9 cellular contexts compared by ENCODE assay signal in genomic region chr1:31483012-31483946, GRCh38.
DNase-seq lines count a peak whose midpoint lies in the region; ATAC-seq, FAIRE-seq and TF ChIP-seq lines count a peak whose summit lies in the region.
"Had no signal": no experiment of that assay in that cellular context is flagged by ENCODE, and none has a peak within 500 bp of the region (broad histone marks: within the 10 kb centered on the region; RNA-seq: fewer than 3 reads in every experiment).

No MANE protein-coding gene starts in this region.

- H3K4me2 ChIP-seq in SU-DHL-6 (ENCODE audit: low read depth, low read length, poor library complexity, severe bottlenecking), result peak overlapping the region; percentile 20

- H4K20me1 ChIP-seq in SU-DHL-6 (ENCODE audit: low read depth, low read length), result no peaks in the 10 kb centered on the region

- intact Hi-C loops in CD8-positive, alpha-beta T cell (cut with DNase I, micrococcal nuclease), result no loop called here
- intact Hi-C loops in spleen (cut with DNase I; ENCODE audit: low total_unique reads), result no loop called here

- TF ChIP-seq POLR2A in spleen (IDR thresholded peaks at IDR 0.05), result no peak

- H3F3A ChIP-seq in SU-DHL-6 (ENCODE audit: insufficient read depth), result no peaks in the 10 kb centered on the region

- H3K4me3 ChIP-seq in SU-DHL-6 (ENCODE audit: insufficient read depth, low read length, poor library complexity, severe bottlenecking), result no peak overlapping the region
- H3K4me3 ChIP-seq in CD8-positive, alpha-beta T cell (ENCODE audit: low read depth, low read length), result no peak overlapping the region
- H3K4me3 ChIP-seq in spleen, result no peak overlapping the region

- no peaks in the 10 kb centered on the region for H3K79me2 ChIP-seq in SU-DHL-6 (ENCODE audit: insufficient read depth, low read length)

- H3K9me2 ChIP-seq in SU-DHL-6 (replicated peaks; ENCODE audit: insufficient read depth, low read length), result no peaks in the 10 kb centered on the region

- DNase-seq in HK-2 (ENCODE audit: unreplicated experiment) (peak; percentile 21), NCI-H2227 (lab: John Stamatoyannopoulos, UW; ENCODE audit: unreplicated experiment) (no peak), spleen (no peak)
- no peak for DNase-seq in CD8-positive, alpha-beta T cell
- no peak for DNase-seq in activated T-cell treated with anti-CD3 and anti-CD28 coated beads, Interleukin-2, amount 50 U/mL, for 48 hours

- H3K4me3 Mint-ChIP-seq in CD8-positive, alpha-beta T cell, result no peak overlapping the region

- H3K27ac Mint-ChIP-seq in CD8-positive, alpha-beta T cell, result no peak overlapping the region

- H3K9me3 ChIP-seq in SU-DHL-6 (ENCODE audit: insufficient read depth, low read length) (no peaks in the 10 kb centered on the region), spleen (peaks cover 0 to 14% (median 3%) of the 10 kb centered on the region in 8 donors)
- no peaks in the 10 kb centered on the region for H3K9me3 ChIP-seq in CD8-positive, alpha-beta T cell (ENCODE audit: low read length)

- no peaks in the 10 kb centered on the region for H3K27me3 ChIP-seq in SU-DHL-6 (ENCODE audit: low read length)
- no peaks in the 10 kb centered on the region for H3K27me3 ChIP-seq in CD8-positive, alpha-beta T cell (ENCODE audit: insufficient read depth, low read length)
- no peaks in the 10 kb centered on the region for H3K27me3 ChIP-seq in spleen (replicated peaks in 1 of 7)

- H3K36me3 ChIP-seq in SU-DHL-6 (ENCODE audit: low read length), result no peaks in the 10 kb centered on the region
- H3K36me3 ChIP-seq in CD8-positive, alpha-beta T cell (ENCODE audit: insufficient read depth, low read length), result no peaks in the 10 kb centered on the region
- no peaks in the 10 kb centered on the region for H3K36me3 ChIP-seq in spleen

- POLR2A ChIA-PET in CD8-positive, alpha-beta T cell (lab: Charles Lee), result no interaction called here

- peaks cover 5% of the 10 kb centered on the region for H3K27me3 Mint-ChIP-seq in CD8-positive, alpha-beta T cell (ENCODE audit: low read depth)

- H3K9me3 Mint-ChIP-seq in CD8-positive, alpha-beta T cell, result peaks cover 13% of the 10 kb centered on the region

- H3K4me1 Mint-ChIP-seq in CD8-positive, alpha-beta T cell (ENCODE audit: low read depth), result peaks cover 8% of the 10 kb centered on the region

- peak; percentile 93 for FAIRE-seq in islet of Langerhans (lab: Jason Lieb, UNC)

- CTCF ChIA-PET in CD8-positive, alpha-beta T cell (lab: Charles Lee), result no interaction called here

- H3K4me1 ChIP-seq in CD8-positive, alpha-beta T cell (ENCODE audit: insufficient read depth, low read length), result no peaks in the 10 kb centered on the region
- peaks cover 0 to 7% (median 0%) of the 10 kb centered on the region in 6 donors for H3K4me1 ChIP-seq in spleen

- 0 out of 2 replicates have a peak overlapping the region, but pooled peaks have one; percentile 21 for H3K27ac ChIP-seq in SU-DHL-6 (ENCODE audit: low read depth, low read length)
- H3K27ac ChIP-seq in CD8-positive, alpha-beta T cell (ENCODE audit: low read depth, low read length), result no peak overlapping the region
- peak overlapping the region in 4 of 8 donors; percentile 47 to 70 (median 51) for H3K27ac ChIP-seq in spleen
- H3K27ac ChIP-seq: VCaP had no signal

- TF ChIP-seq CTCF in SU-DHL-6 (IDR thresholded peaks at IDR 0.05; ENCODE audit: insufficient read depth, low read length, poor library complexity, severe bottlenecking) (no peak), spleen (IDR thresholded peaks at IDR 0.05 in 8 of 11, conservative IDR thresholded peaks at IDR 0.05 in 3 of 11) (no peak)
- TF ChIP-seq CTCF in CD8-positive, alpha-beta T cell (IDR thresholded peaks at IDR 0.05), result no peak

- H3K36me3 Mint-ChIP-seq in CD8-positive, alpha-beta T cell, result no peaks in the 10 kb centered on the region

- 34 to 61% (median 49%) methylated on average over 13 of the region's 13 CpGs for WGBS in spleen, 5 donors

- ATAC-seq in GM18909 (IDR thresholded peaks at IDR 0.05; ENCODE audit: poor library complexity, unreplicated experiment), result peak; percentile 72
- ATAC-seq in CD8-positive, alpha-beta T cell, result no peak

- H2AFZ ChIP-seq in SU-DHL-6 (ENCODE audit: low read depth, low read length, severe bottlenecking), result peak overlapping the region; percentile 85

- H3K9ac ChIP-seq in SU-DHL-6 (ENCODE audit: low read length), result 0 out of 2 replicates have a peak overlapping the region, but pooled peaks have one; percentile 2
